24 cellular contexts compared by ENCODE assay signal in the genomic region with DNA sequence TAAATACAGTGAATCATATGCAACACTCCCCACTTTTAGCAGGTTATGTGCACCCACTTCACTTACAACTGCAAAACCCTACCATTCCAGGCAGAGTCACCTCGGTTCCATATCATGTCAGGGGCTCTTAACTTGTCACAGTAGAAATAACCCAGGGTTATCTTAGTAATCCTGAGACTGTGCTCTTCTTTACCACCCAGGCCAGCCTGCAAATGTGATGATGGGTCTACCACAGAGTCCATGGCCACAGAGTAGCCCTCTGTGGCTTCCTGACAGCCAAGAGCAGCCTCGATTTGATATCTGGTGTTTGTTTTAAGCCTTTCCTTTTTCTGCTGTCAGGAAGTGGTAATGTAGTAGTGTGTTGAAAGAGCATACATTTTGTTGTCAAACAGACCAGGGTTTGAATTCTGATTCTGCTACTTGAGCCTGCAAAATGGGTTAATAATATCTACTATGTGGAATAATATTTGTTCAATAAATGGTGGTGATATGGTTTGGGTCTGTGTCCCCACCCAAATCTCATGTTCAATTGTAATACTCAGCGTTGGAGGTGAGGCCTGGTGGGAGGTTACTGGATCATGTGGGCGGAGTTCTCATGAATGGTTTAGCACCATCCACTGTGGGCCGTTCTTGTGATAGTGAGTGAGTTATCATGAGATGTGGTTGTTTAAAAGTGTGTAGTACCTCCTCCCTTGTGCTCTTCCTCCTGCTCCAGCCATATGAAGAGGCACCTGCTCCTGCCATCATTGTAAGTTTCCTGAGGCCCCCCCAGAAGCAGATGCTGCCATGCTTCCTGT.
"Had no signal": no experiment of that assay in that cellular context is flagged by ENCODE, and none has a peak within 500 bp of the region (broad histone marks: within the 10 kb centered on the region; RNA-seq: fewer than 3 reads in every experiment).

No MANE protein-coding gene starts in this region.

- H3K9me3 ChIP-seq: MG63, SJSA1 had no signal

- DNase-seq: IMR-90, Karpas-422, KG1, MG63, NCI-H1092, NCI-H1105 treated with DMSO at 0.1 percent for 48 hours, NCI-H1417 treated with DMSO at 0.1 percent for 48 hours, NCI-H146, NCI-H1694 treated with DMSO at 0.1 percent for 48 hours, NCI-H1930, NCI-H2081, NCI-H2107, NCI-H226, NCI-H446, NCI-H510A, NCI-H524 treated with DMSO at 0.1 percent for 48 hours, NCI-H69, NCI-H774, Right ventricle myocardium superior, RPMI8226, SIG-M5 had no signal

- ATAC-seq: HepG2 had no signal

- H3K27ac ChIP-seq: SJSA1, SK-N-MC had no signal

- H3K27me3 ChIP-seq: MG63, SJSA1 had no signal

- H3K4me1 ChIP-seq: SJSA1 had no signal

- H3K36me3 ChIP-seq: MG63, SJSA1 had no signal

- H3K4me3 ChIP-seq: MG63, SJSA1, SK-N-MC had no signal
